In genomic region chr3:104632947-104633346, GRCh38 we compare ENCODE assay signal across 26 cellular contexts.
"Had no signal": no experiment of that assay in that cellular context is flagged by ENCODE, and none has a peak within 500 bp of the region (broad histone marks: within the 10 kb centered on the region; RNA-seq: fewer than 3 reads in every experiment).

No MANE protein-coding gene starts in this region.

- H3K4me2 ChIP-seq: neural progenitor cell had no signal

- H3K36me3 ChIP-seq: brain microvascular endothelial cell, heart left ventricle, neural progenitor cell, right atrium auricular region, spleen, transverse colon had no signal

- H3K9me3 ChIP-seq: heart left ventricle, right atrium auricular region, testis, transverse colon had no signal

- DNase-seq: activated CD4-positive, alpha-beta T cell treated with anti-CD3 and anti-CD28 coated beads for 1 hour; activated CD4-positive, alpha-beta T cell treated with anti-CD3 and anti-CD28 coated beads, Interleukin-2, amount 50 U/mL, for 1 hour; activated CD8-positive, alpha-beta T cell treated with anti-CD3 and anti-CD28 coated beads for 36 hours; activated gamma-delta T cell treated with Interleukin-2 at 50 U/mL for 16 hours; activated naive CD4-positive, alpha-beta T cell treated with anti-CD3 and anti-CD28 coated beads, Interleukin-2, amount 50 U/mL, for 16 hours; activated T-cell treated with anti-CD3 and anti-CD28 coated beads, Interleukin-2, amount 50 U/mL, for 4 hours; amniotic stem cell; brain microvascular endothelial cell; central memory CD4-positive, alpha-beta T cell; effector CD4-positive, alpha-beta T cell; erythroblast; foreskin keratinocyte; heart left ventricle; hypothalamus; immature natural killer cell; natural killer cell; occipital lobe; spleen; stimulated activated CD4-positive, alpha-beta T cell treated with anti-CD3 and anti-CD28 coated beads, Interleukin-2, amount 100 ng/mL, for 48 hours; stimulated activated naive CD4-positive, alpha-beta T cell treated with Interleukin-2 at 50 U/mL for 16 hours; testis; transverse colon had no signal

- H3K4me1 ChIP-seq: heart left ventricle, neural progenitor cell, right atrium auricular region, spleen, testis, transverse colon had no signal

- H3K4me3 ChIP-seq: heart left ventricle, neural progenitor cell, right atrium auricular region, spleen, testis, transverse colon had no signal

- H3K27me3 Mint-ChIP-seq: memory B cell had no signal

- H3K27ac ChIP-seq: brain microvascular endothelial cell, foreskin keratinocyte, heart left ventricle, neural progenitor cell, right atrium auricular region, spleen, testis, transverse colon had no signal

- H3K4me3 Mint-ChIP-seq: activated CD8-positive, alpha-beta T cell treated with anti-CD3 and anti-CD28 coated beads for 36 hours; activated T-cell treated with anti-CD3 and anti-CD28 coated beads, Interleukin-2, amount 50 U/mL, for 4 hours; activated T-helper 17 cell treated with anti-CD3 and anti-CD28 coated beads, Interleukin-2, amount 50 U/mL, for 72 hours; immature natural killer cell; memory B cell; natural killer cell; neural progenitor cell had no signal

- ATAC-seq: activated CD8-positive, alpha-beta T cell treated with anti-CD3 and anti-CD28 coated beads for 36 hours; activated T-cell treated with anti-CD3 and anti-CD28 coated beads, Interleukin-2, amount 50 U/mL, for 4 hours; activated T-helper 17 cell treated with anti-CD3 and anti-CD28 coated beads, Interleukin-2, amount 50 U/mL, for 72 hours; foreskin keratinocyte; heart left ventricle; natural killer cell had no signal

- H2AFZ ChIP-seq: neural progenitor cell had no signal

- H3K9ac ChIP-seq: neural progenitor cell had no signal

- H3K27me3 ChIP-seq: brain microvascular endothelial cell, heart left ventricle, neural progenitor cell, right atrium auricular region, spleen, testis, transverse colon had no signal

- H3K36me3 Mint-ChIP-seq: immature natural killer cell, natural killer cell had no signal

- H3K4me1 Mint-ChIP-seq: activated T-helper 17 cell treated with anti-CD3 and anti-CD28 coated beads, Interleukin-2, amount 50 U/mL, for 72 hours; immature natural killer cell; natural killer cell; neural progenitor cell had no signal

- H3K27ac Mint-ChIP-seq: activated CD8-positive, alpha-beta T cell treated with anti-CD3 and anti-CD28 coated beads for 36 hours; activated T-helper 17 cell treated with anti-CD3 and anti-CD28 coated beads, Interleukin-2, amount 50 U/mL, for 72 hours; immature natural killer cell; memory B cell; natural killer cell; neural progenitor cell had no signal
